Comparison of ENCODE assay signal across 16 cellular contexts in the genomic region with DNA sequence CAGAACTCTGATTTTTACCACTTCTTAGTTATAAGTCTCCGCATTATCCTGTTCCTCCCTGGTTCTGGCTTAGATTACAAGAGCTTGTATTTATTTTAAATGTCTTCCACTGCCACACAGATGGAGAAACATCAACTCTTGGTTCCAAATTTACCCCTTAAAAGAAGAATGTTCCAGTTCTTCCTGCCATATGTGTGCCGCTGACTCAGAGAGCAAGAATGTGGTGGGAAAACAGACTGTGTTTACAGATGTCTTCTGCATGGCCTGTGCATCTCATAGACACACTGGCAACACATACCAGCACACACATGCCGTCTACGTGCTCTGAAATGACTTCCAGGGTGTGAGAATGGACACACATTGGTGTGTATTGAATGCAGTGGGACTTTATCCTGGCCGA.
DNase-seq lines count a peak whose midpoint lies in the region; TF ChIP-seq lines count a peak whose summit lies in the region.
"Had no signal": no experiment of that assay in that cellular context is flagged by ENCODE, and none has a peak within 500 bp of the region (broad histone marks: within the 10 kb centered on the region; RNA-seq: fewer than 3 reads in every experiment).

No MANE protein-coding gene starts in this region.

- H3K4me1 Mint-ChIP-seq in activated naive CD4-positive, alpha-beta T cell treated with anti-CD3 and anti-CD28 coated beads for 36 hours (ENCODE audit: low read depth) = no peaks in the 10 kb centered on the region

- H3K4me3 Mint-ChIP-seq in activated naive CD4-positive, alpha-beta T cell treated with anti-CD3 and anti-CD28 coated beads for 36 hours = no peak overlapping the region

- H3K27ac ChIP-seq in coronary artery = peak overlapping the region; percentile 40 to 47
- H3K27ac ChIP-seq: C4-2B, Peyer's patch had no signal

- H3K4me3 ChIP-seq in coronary artery = no peak overlapping the region
- H3K4me3 ChIP-seq: lung, Peyer's patch had no signal

- no peaks in the 10 kb centered on the region for H3K36me3 Mint-ChIP-seq in activated naive CD4-positive, alpha-beta T cell treated with anti-CD3 and anti-CD28 coated beads for 36 hours (ENCODE audit: low read depth)

- intact Hi-C loops in activated naive CD4-positive, alpha-beta T cell treated with anti-CD3 and anti-CD28 coated beads for 36 hours (cut with micrococcal nuclease) = no loop called here

- no peak overlapping the region for H3K27ac Mint-ChIP-seq in activated naive CD4-positive, alpha-beta T cell treated with anti-CD3 and anti-CD28 coated beads for 36 hours

- H3K27me3 Mint-ChIP-seq in activated naive CD4-positive, alpha-beta T cell treated with anti-CD3 and anti-CD28 coated beads for 36 hours (ENCODE audit: low read depth) = peaks cover 2% of the 10 kb centered on the region

- DNase-seq in AG20443 (ENCODE audit: low spot score) (peak; percentile 39), M059J (ENCODE audit: low read depth) (peak; percentile 63), coronary artery (ENCODE audit: low spot score) (no peak), mucosa of gallbladder (ENCODE audit: low spot score) (peak; percentile 21), NCI-H1417 treated with DMSO at 0.1 percent for 48 hours (lab: John Stamatoyannopoulos, UW) (no peak), NCI-H2227 treated with DMSO at 0.1 percent for 48 hours (lab: John Stamatoyannopoulos, UW) (no peak), NCI-H524 treated with DMSO at 0.1 percent for 48 hours (lab: John Stamatoyannopoulos, UW) (no peak)
- DNase-seq in activated naive CD4-positive, alpha-beta T cell treated with anti-CD3 and anti-CD28 coated beads for 36 hours = no peak
- DNase-seq: activated naive CD4-positive, alpha-beta T cell treated with anti-CD3 and anti-CD28 coated beads, Interleukin-2, amount 50 U/mL, for 16 hours; Karpas-422; Peyer's patch; stimulated activated CD4-positive, alpha-beta T cell treated with anti-CD3 and anti-CD28 coated beads, Interleukin-1b, Interleukin-23, amount 100 ng/mL, for 48 hours; stimulated activated naive CD4-positive, alpha-beta T cell; T-helper 9 cell had no signal

- no peak for TF ChIP-seq CTCF in coronary artery (IDR thresholded peaks at IDR 0.05)

- H3K9me3 Mint-ChIP-seq in activated naive CD4-positive, alpha-beta T cell treated with anti-CD3 and anti-CD28 coated beads for 36 hours = no peaks in the 10 kb centered on the region

- CTCF ChIA-PET in activated naive CD4-positive, alpha-beta T cell treated with anti-CD3 and anti-CD28 coated beads for 36 hours (lab: Charles Lee) = no interaction called here

Comparison
In these comparisons a context has a peak if more than half of its experiments do, and no peak if none do; other contexts are left out.
1. DNase-seq: peak in AG20443 (single experiment), M059J (single experiment) and mucosa of gallbladder (single experiment); none in coronary artery (single experiment), NCI-H1417 treated with DMSO at 0.1 percent for 48 hours (single experiment), NCI-H2227 treated with DMSO at 0.1 percent for 48 hours (single experiment), activated naive CD4-positive, alpha-beta T cell treated with anti-CD3 and anti-CD28 coated beads for 36 hours (single experiment) and NCI-H524 treated with DMSO at 0.1 percent for 48 hours (single experiment).